11 cellular contexts compared by ENCODE assay signal in genomic region chr16:23877107-23878070, GRCh38. TPM values are rescaled to one million over a fixed set of nuclear protein-coding genes. Genes with fewer than 3 reads are reported as not detected.
DNase-seq lines count a peak whose midpoint lies in the region; ATAC-seq and TF ChIP-seq lines count a peak whose summit lies in the region.
"Had no signal": no experiment of that assay in that cellular context is flagged by ENCODE, and none has a peak within 500 bp of the region (broad histone marks: within the 10 kb centered on the region; RNA-seq: fewer than 3 reads in every experiment).

No MANE protein-coding gene starts in this region.

- H3K9me3 Mint-ChIP-seq in activated CD4-positive, alpha-beta T cell treated with anti-CD3 and anti-CD28 coated beads, Interleukin-2, amount 10 ng/mL, durations not matched to agents 24 days and 14 days: no peaks in the 10 kb centered on the region
- H3K9me3 Mint-ChIP-seq in IgD-negative memory B cell: no peaks in the 10 kb centered on the region
- no peaks in the 10 kb centered on the region for H3K9me3 Mint-ChIP-seq in activated naive CD4-positive, alpha-beta T cell treated with anti-CD3 and anti-CD28 coated beads, Interleukin-2, amount 10 ng/mL, durations not matched to agents 7 days and 5 days
- H3K9me3 Mint-ChIP-seq in stimulated activated effector memory CD8-positive, alpha-beta T cell treated with anti-CD3 and anti-CD28 coated beads, Interleukin-12 subunit alpha, Interleukin-12 subunit beta, amount 100 ng/mL, for 72 hours: no peaks in the 10 kb centered on the region

- CTCF ChIA-PET in activated naive CD4-positive, alpha-beta T cell treated with anti-CD3 and anti-CD28 coated beads, Interleukin-2, amount 10 ng/mL, durations not matched to agents 7 days and 5 days (lab: Charles Lee): interaction anchor here (0.6 to 3.6 kb wide), 6 partner anchors 20 to 139 kb away, joined by 3 to 32 read pairs (median 4); no protein-coding TSS in a partner anchor

- H2BK12ac ChIP-seq in neuronal stem cell (ENCODE audit: low read length): no peak overlapping the region

- no peak overlapping the region for H3K14ac ChIP-seq in neuronal stem cell (ENCODE audit: low read length)

- no peaks in the 10 kb centered on the region for H3K27me3 ChIP-seq in BE2C
- H3K27me3 ChIP-seq in neuronal stem cell (ENCODE audit: control insufficient read depth in 3 of 3, insufficient read depth in 3 of 3, low read depth in 1 of 3, low read length in 3 of 3): no peaks in the 10 kb centered on the region

- no peaks in the 10 kb centered on the region for H3K36me3 ChIP-seq in BE2C
- no peaks in the 10 kb centered on the region for H3K36me3 ChIP-seq in neuronal stem cell (replicated peaks in 1 of 2; ENCODE audit: control insufficient read depth in 2 of 2, insufficient read depth in 2 of 2, low read length in 2 of 2)

- H3K27ac Mint-ChIP-seq in activated CD4-positive, alpha-beta T cell treated with anti-CD3 and anti-CD28 coated beads, Interleukin-2, amount 10 ng/mL, durations not matched to agents 24 days and 14 days: no peak overlapping the region
- peak overlapping the region; percentile 83 to 93 (median 84) for H3K27ac Mint-ChIP-seq in IgD-negative memory B cell
- H3K27ac Mint-ChIP-seq in activated naive CD4-positive, alpha-beta T cell treated with anti-CD3 and anti-CD28 coated beads, Interleukin-2, amount 10 ng/mL, durations not matched to agents 7 days and 5 days: no peak overlapping the region
- H3K27ac Mint-ChIP-seq in stimulated activated effector memory CD8-positive, alpha-beta T cell treated with anti-CD3 and anti-CD28 coated beads, Interleukin-12 subunit alpha, Interleukin-12 subunit beta, amount 100 ng/mL, for 72 hours: peak overlapping the region; percentile 37

- no peak overlapping the region for H3K27ac ChIP-seq in neuronal stem cell (replicated peaks; ENCODE audit: low read length)

- WGBS in neuronal stem cell (ENCODE audit: extremely low coverage in 2 of 2, insufficient read length in 2 of 2, insufficient replicate concordance in 1 of 2), 2 donors: no CpG with 5 or more reads among the region's 9 CpGs

- intact Hi-C loops in activated CD4-positive, alpha-beta T cell treated with anti-CD3 and anti-CD28 coated beads, Interleukin-2, amount 10 ng/mL, durations not matched to agents 24 days and 14 days (cut with micrococcal nuclease): no loop called here

- H3K4me1 ChIP-seq in BE2C: no peaks in the 10 kb centered on the region
- no peaks in the 10 kb centered on the region for H3K4me1 ChIP-seq in neuronal stem cell (ENCODE audit: control insufficient read depth in 2 of 2, insufficient read depth in 1 of 2, low read depth in 1 of 2, low read length in 2 of 2)

- H3K4me3 ChIP-seq in BE2C (ENCODE audit: low read depth, low read length) (no peak overlapping the region), neuronal stem cell (ENCODE audit: low read length in 2 of 2) (no peak overlapping the region)

- H3K9ac ChIP-seq in neuronal stem cell (ENCODE audit: low read depth, low read length, poor library complexity): no peak overlapping the region

- no peak overlapping the region for H3K4me2 ChIP-seq in neuronal stem cell (ENCODE audit: insufficient read depth, low read length, poor library complexity, severe bottlenecking)

- H3K18ac ChIP-seq in neuronal stem cell (ENCODE audit: low read length): no peak overlapping the region

- H3K4ac ChIP-seq in neuronal stem cell (ENCODE audit: low read length): no peak overlapping the region

- H3K4me3 Mint-ChIP-seq in activated CD4-positive, alpha-beta T cell treated with anti-CD3 and anti-CD28 coated beads, Interleukin-2, amount 10 ng/mL, durations not matched to agents 24 days and 14 days: no peak overlapping the region
- H3K4me3 Mint-ChIP-seq in IgD-negative memory B cell: peak overlapping the region; percentile 11 to 63 (median 52)
- no peak overlapping the region for H3K4me3 Mint-ChIP-seq in activated naive CD4-positive, alpha-beta T cell treated with anti-CD3 and anti-CD28 coated beads, Interleukin-2, amount 10 ng/mL, durations not matched to agents 7 days and 5 days
- no peak overlapping the region for H3K4me3 Mint-ChIP-seq in stimulated activated effector memory CD8-positive, alpha-beta T cell treated with anti-CD3 and anti-CD28 coated beads, Interleukin-12 subunit alpha, Interleukin-12 subunit beta, amount 100 ng/mL, for 72 hours

- peak; percentile 8 for DNase-seq in activated CD4-positive, alpha-beta T cell treated with anti-CD3 and anti-CD28 coated beads, Interleukin-2, amount 50 U/mL, for 1 hour
- DNase-seq in activated CD4-positive, alpha-beta T cell treated with anti-CD3 and anti-CD28 coated beads, Interleukin-2, amount 10 ng/mL, durations not matched to agents 24 days and 14 days: no peak
- DNase-seq in activated naive CD4-positive, alpha-beta T cell treated with anti-CD3 and anti-CD28 coated beads, Interleukin-2, amount 10 ng/mL, durations not matched to agents 7 days and 5 days: peak; percentile 29
- DNase-seq in stimulated activated effector memory CD8-positive, alpha-beta T cell treated with anti-CD3 and anti-CD28 coated beads, Interleukin-12 subunit alpha, Interleukin-12 subunit beta, amount 100 ng/mL, for 72 hours (ENCODE audit: low spot score in 2 of 2): peak in 1 of 2 donors; percentile 69
- DNase-seq in BE2C: no peak
- DNase-seq in neuronal stem cell (ENCODE audit: low spot score): no peak
- no peak for DNase-seq in cerebellar nuclear complex (lab: John Stamatoyannopoulos, UW)
- DNase-seq: NCI-H187 treated with DMSO at 0.1 percent for 48 hours had no signal

- no peak overlapping the region for H3K23ac ChIP-seq in neuronal stem cell (ENCODE audit: low read depth, low read length, poor library complexity)

- peak; percentile 93 for ATAC-seq in stimulated activated effector memory CD8-positive, alpha-beta T cell treated with anti-CD3 and anti-CD28 coated beads, Interleukin-12 subunit alpha, Interleukin-12 subunit beta, amount 100 ng/mL, for 72 hours
- ATAC-seq: Right ventricle myocardium inferior had no signal

- no peak overlapping the region for H2AFZ ChIP-seq in neuronal stem cell (ENCODE audit: low read length)

- H2BK15ac ChIP-seq in neuronal stem cell (ENCODE audit: low read length): no peak overlapping the region

- no peak overlapping the region for H4K8ac ChIP-seq in neuronal stem cell (ENCODE audit: low read depth, low read length)

- H3K79me1 ChIP-seq in neuronal stem cell (ENCODE audit: low read depth, low read length): no peaks in the 10 kb centered on the region

- H3K4me1 Mint-ChIP-seq in activated CD4-positive, alpha-beta T cell treated with anti-CD3 and anti-CD28 coated beads, Interleukin-2, amount 10 ng/mL, durations not matched to agents 24 days and 14 days: peaks cover 54% of the 10 kb centered on the region
- peaks cover 69 to 77% (median 72%) of the 10 kb centered on the region in 3 donors for H3K4me1 Mint-ChIP-seq in IgD-negative memory B cell
- H3K4me1 Mint-ChIP-seq in activated naive CD4-positive, alpha-beta T cell treated with anti-CD3 and anti-CD28 coated beads, Interleukin-2, amount 10 ng/mL, durations not matched to agents 7 days and 5 days: peaks cover 66% of the 10 kb centered on the region
- H3K4me1 Mint-ChIP-seq in stimulated activated effector memory CD8-positive, alpha-beta T cell treated with anti-CD3 and anti-CD28 coated beads, Interleukin-12 subunit alpha, Interleukin-12 subunit beta, amount 100 ng/mL, for 72 hours: peaks cover 78% of the 10 kb centered on the region

- H2BK120ac ChIP-seq in neuronal stem cell (ENCODE audit: low read depth, low read length): no peak overlapping the region

- H3K9me3 ChIP-seq in BE2C: no peaks in the 10 kb centered on the region
- H3K9me3 ChIP-seq in neuronal stem cell (replicated peaks in 1 of 2; ENCODE audit: control insufficient read depth in 2 of 2, insufficient read depth in 1 of 2, low read depth in 1 of 2, low read length in 2 of 2): no peaks in the 10 kb centered on the region

- no peak overlapping the region for H2BK5ac ChIP-seq in neuronal stem cell (ENCODE audit: low read length)

- no peak for TF ChIP-seq CTCF in BE2C (IDR thresholded peaks at IDR 0.05; ENCODE audit: low read depth, low read length)

- H2AK5ac ChIP-seq in neuronal stem cell (ENCODE audit: low read depth, low read length): no peak overlapping the region

- no peak overlapping the region for H4K91ac ChIP-seq in neuronal stem cell (ENCODE audit: low read depth, low read length, poor library complexity)

- peaks cover 9% of the 10 kb centered on the region for H3K36me3 Mint-ChIP-seq in activated CD4-positive, alpha-beta T cell treated with anti-CD3 and anti-CD28 coated beads, Interleukin-2, amount 10 ng/mL, durations not matched to agents 24 days and 14 days (ENCODE audit: low read depth)
- peaks cover 10% of the 10 kb centered on the region for H3K36me3 Mint-ChIP-seq in IgD-negative memory B cell
- peaks cover 14% of the 10 kb centered on the region for H3K36me3 Mint-ChIP-seq in activated naive CD4-positive, alpha-beta T cell treated with anti-CD3 and anti-CD28 coated beads, Interleukin-2, amount 10 ng/mL, durations not matched to agents 7 days and 5 days
- H3K36me3 Mint-ChIP-seq in stimulated activated effector memory CD8-positive, alpha-beta T cell treated with anti-CD3 and anti-CD28 coated beads, Interleukin-12 subunit alpha, Interleukin-12 subunit beta, amount 100 ng/mL, for 72 hours: peaks cover 42% of the 10 kb centered on the region

- no peaks in the 10 kb centered on the region for H3K27me3 Mint-ChIP-seq in activated CD4-positive, alpha-beta T cell treated with anti-CD3 and anti-CD28 coated beads, Interleukin-2, amount 10 ng/mL, durations not matched to agents 24 days and 14 days
- H3K27me3 Mint-ChIP-seq in IgD-negative memory B cell: no peaks in the 10 kb centered on the region
- H3K27me3 Mint-ChIP-seq in activated naive CD4-positive, alpha-beta T cell treated with anti-CD3 and anti-CD28 coated beads, Interleukin-2, amount 10 ng/mL, durations not matched to agents 7 days and 5 days: no peaks in the 10 kb centered on the region

RNA-seq across cellular contexts. Expression of gene PRKCB, which starts 41.6 kb away (rescaled TPM):
- 79.9 and 84.2 TPM in 2 replicates for total RNA-seq in activated CD4-positive, alpha-beta T cell treated with anti-CD3 and anti-CD28 coated beads, Interleukin-2, amount 10 ng/mL, durations not matched to agents 24 days and 14 days
- 181 TPM for polyA plus RNA-seq in IgD-negative memory B cell
- not detected for polyA plus RNA-seq in BE2C (2012; ENCODE audit: insufficient read depth, insufficient read length, low read depth)
- 2.7 TPM for polyA plus RNA-seq in neuronal stem cell (2013, experiment 1 of 2)
- polyA plus RNA-seq in neuronal stem cell (2013, experiment 2 of 2): 2.8 TPM
- total RNA-seq: fibroblast of lung had no signal

Comparison
In these comparisons a context has a peak if more than half of its experiments do, and no peak if none do; other contexts are left out.
1. DNase-seq: peak in activated CD4-positive, alpha-beta T cell treated with anti-CD3 and anti-CD28 coated beads, Interleukin-2, amount 50 U/mL, for 1 hour (single experiment) and activated naive CD4-positive, alpha-beta T cell treated with anti-CD3 and anti-CD28 coated beads, Interleukin-2, amount 10 ng/mL, durations not matched to agents 7 days and 5 days (single experiment); none in activated CD4-positive, alpha-beta T cell treated with anti-CD3 and anti-CD28 coated beads, Interleukin-2, amount 10 ng/mL, durations not matched to agents 24 days and 14 days (single experiment), BE2C (single experiment), neuronal stem cell (single experiment) and cerebellar nuclear complex (0 of 2).
2. H3K27ac Mint-ChIP-seq: peak in IgD-negative memory B cell (3 of 3) and stimulated activated effector memory CD8-positive, alpha-beta T cell treated with anti-CD3 and anti-CD28 coated beads, Interleukin-12 subunit alpha, Interleukin-12 subunit beta, amount 100 ng/mL, for 72 hours (single experiment); none in activated CD4-positive, alpha-beta T cell treated with anti-CD3 and anti-CD28 coated beads, Interleukin-2, amount 10 ng/mL, durations not matched to agents 24 days and 14 days (single experiment) and activated naive CD4-positive, alpha-beta T cell treated with anti-CD3 and anti-CD28 coated beads, Interleukin-2, amount 10 ng/mL, durations not matched to agents 7 days and 5 days (single experiment).
3. H3K4me3 Mint-ChIP-seq: peak in IgD-negative memory B cell (4 of 4); none in activated CD4-positive, alpha-beta T cell treated with anti-CD3 and anti-CD28 coated beads, Interleukin-2, amount 10 ng/mL, durations not matched to agents 24 days and 14 days (single experiment), activated naive CD4-positive, alpha-beta T cell treated with anti-CD3 and anti-CD28 coated beads, Interleukin-2, amount 10 ng/mL, durations not matched to agents 7 days and 5 days (single experiment) and stimulated activated effector memory CD8-positive, alpha-beta T cell treated with anti-CD3 and anti-CD28 coated beads, Interleukin-12 subunit alpha, Interleukin-12 subunit beta, amount 100 ng/mL, for 72 hours (single experiment).